15 cellular contexts compared by ENCODE assay signal in the genomic region with DNA sequence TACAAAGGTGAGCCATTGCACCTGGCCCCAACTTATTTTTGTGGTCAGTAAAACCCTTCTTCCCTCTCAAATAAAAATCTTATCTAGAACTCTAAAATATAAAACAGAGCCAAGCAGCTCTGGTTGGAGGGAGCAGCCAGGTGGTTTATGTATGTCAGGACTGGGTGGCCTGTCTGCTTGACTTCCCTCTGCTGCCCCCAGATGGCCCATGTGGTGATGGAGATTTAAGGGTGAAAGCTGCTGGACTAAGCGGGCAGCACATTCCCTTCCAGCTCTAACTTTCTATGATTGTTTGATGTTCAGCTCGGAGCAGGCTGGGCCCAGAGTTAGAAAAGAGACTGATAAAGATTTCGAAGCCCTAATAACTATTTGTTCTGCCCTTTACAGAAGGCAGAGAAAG. TPM values are rescaled to one million over a fixed set of nuclear protein-coding genes. Genes with fewer than 3 reads are reported as not detected.
DNase-seq lines count a peak whose midpoint lies in the region; ATAC-seq and TF ChIP-seq lines count a peak whose summit lies in the region.
"Had no signal": no experiment of that assay in that cellular context is flagged by ENCODE, and none has a peak within 500 bp of the region (broad histone marks: within the 10 kb centered on the region; RNA-seq: fewer than 3 reads in every experiment).

No MANE protein-coding gene starts in this region.

- no peak overlapping the region for H3K4me3 Mint-ChIP-seq in activated T-helper 17 cell treated with anti-CD3 and anti-CD28 coated beads, Interleukin-2, amount 50 U/mL, for 72 hours
- H3K4me3 Mint-ChIP-seq: activated T-helper 1 cell treated with anti-CD3 and anti-CD28 coated beads, Interleukin-12 subunit alpha, Interleukin-12 subunit beta, Interleukin-2, Interleukin-4 antibody, amounts not matched to agents 30 ng/mL and 10 ng/mL and 1 ng/mL, durations not matched to agents 14 hours and 24 hours and 36 hours had no signal

- TF ChIP-seq CTCF in 22Rv1 (IDR thresholded peaks at IDR 0.05) (peak; percentile 20; the same call in 1 of the 2 replicates), GM13977 (IDR thresholded peaks at IDR 0.05; ENCODE audit: extremely low read depth, insufficient read depth, missing control alignments) (peak; percentile 32), GM20000 (IDR thresholded peaks at IDR 0.05; ENCODE audit: extremely low read depth, missing control alignments) (no peak), hepatocyte (IDR thresholded peaks at IDR 0.05; ENCODE audit: poor library complexity) (no peak)

- no peaks in the 10 kb centered on the region for H3K4me1 ChIP-seq in hepatocyte (ENCODE audit: insufficient read depth)
- H3K4me1 ChIP-seq: right atrium auricular region had no signal

- ATAC-seq in activated T-helper 17 cell treated with anti-CD3 and anti-CD28 coated beads, Interleukin-2, amount 50 U/mL, for 72 hours (replicated peaks): no peak
- no peak for ATAC-seq in HG02798 (IDR thresholded peaks at IDR 0.05; ENCODE audit: poor library complexity, unreplicated experiment)

- intact Hi-C loops in head of caudate nucleus (cut with DNase I): no loop called here

- no peak overlapping the region for H2AFZ ChIP-seq in hepatocyte

- no peaks in the 10 kb centered on the region for H3K79me2 ChIP-seq in hepatocyte

- no peaks in the 10 kb centered on the region for H4K20me1 ChIP-seq in hepatocyte (ENCODE audit: insufficient read depth, poor library complexity, severe bottlenecking)

- H3K4me3 ChIP-seq in hepatocyte: no peak overlapping the region
- H3K4me3 ChIP-seq: right atrium auricular region, SK-N-MC had no signal

- DNase-seq in GM13977 (ENCODE audit: low spot score): no peak
- peak in 32 of 42 donors; percentile 28 to 88 (median 70) for DNase-seq in head of caudate nucleus
- no peak for DNase-seq in activated CD8-positive, alpha-beta memory T cell treated with anti-CD3 and anti-CD28 coated beads, Interleukin-2, amount 50 U/mL, for 48 hours
- no peak for DNase-seq in GM20000 (ENCODE audit: low spot score)
- no peak for DNase-seq in hepatocyte (ENCODE audit: low spot score)
- DNase-seq: activated CD4-positive, alpha-beta T cell treated with anti-CD3 and anti-CD28 coated beads for 1 hour; AML-193; NCI-H187 treated with DMSO at 0.1 percent for 48 hours; stimulated activated CD4-positive, alpha-beta T cell treated with anti-CD3 and anti-CD28 coated beads, Interleukin-4, amount 100 ng/mL, for 4 hours had no signal

- peaks cover 93% of the 10 kb centered on the region for H3K36me3 Mint-ChIP-seq in activated T-helper 17 cell treated with anti-CD3 and anti-CD28 coated beads, Interleukin-2, amount 50 U/mL, for 72 hours (ENCODE audit: low read depth)

- no peaks in the 10 kb centered on the region for H3K27me3 ChIP-seq in hepatocyte
- H3K27me3 ChIP-seq: right atrium auricular region had no signal

- H3K4me1 Mint-ChIP-seq in activated T-helper 17 cell treated with anti-CD3 and anti-CD28 coated beads, Interleukin-2, amount 50 U/mL, for 72 hours: peaks cover 4% of the 10 kb centered on the region

- in situ Hi-C loops in GM13977 (cut with MboI; ENCODE audit: low pct_unique_long_range_greater_than_20kb, low sequenced_read_pairs, unreplicated experiment): no loop called here

- H3K9me3 ChIP-seq in hepatocyte (ENCODE audit: low read depth): no peaks in the 10 kb centered on the region
- H3K9me3 ChIP-seq: right atrium auricular region had no signal

- 69% methylated on average over 3 of the region's 3 CpGs for WGBS in hepatocyte (ENCODE audit: low lambda C conversion rate, missing lambda C conversion rate)

- H3K4me2 ChIP-seq in hepatocyte: no peak overlapping the region

- H3K9me3 Mint-ChIP-seq in activated T-helper 17 cell treated with anti-CD3 and anti-CD28 coated beads, Interleukin-2, amount 50 U/mL, for 72 hours: no peaks in the 10 kb centered on the region
- H3K9me3 Mint-ChIP-seq: activated T-helper 1 cell treated with anti-CD3 and anti-CD28 coated beads, Interleukin-12 subunit alpha, Interleukin-12 subunit beta, Interleukin-2, Interleukin-4 antibody, amounts not matched to agents 30 ng/mL and 10 ng/mL and 1 ng/mL, durations not matched to agents 14 hours and 24 hours and 36 hours had no signal

- peaks cover 3% of the 10 kb centered on the region for H3K36me3 ChIP-seq in hepatocyte (replicated peaks; ENCODE audit: insufficient read depth, low read depth)

- H3K27me3 Mint-ChIP-seq in activated T-helper 17 cell treated with anti-CD3 and anti-CD28 coated beads, Interleukin-2, amount 50 U/mL, for 72 hours: no peaks in the 10 kb centered on the region

- H3K27ac ChIP-seq in 22Rv1 (no peak overlapping the region), hepatocyte (no peak overlapping the region)
- H3K27ac ChIP-seq: right atrium auricular region, SK-N-MC had no signal

- no peaks in the 10 kb centered on the region for H3K9me2 ChIP-seq in hepatocyte (replicated peaks; ENCODE audit: insufficient read depth)

- H3K27ac Mint-ChIP-seq in activated T-helper 17 cell treated with anti-CD3 and anti-CD28 coated beads, Interleukin-2, amount 50 U/mL, for 72 hours: peak overlapping the region; percentile 84

RNA-seq across cellular contexts. Expression of gene PAQR6, which starts 11.9 kb away (rescaled TPM):
- total RNA-seq in activated T-helper 17 cell treated with anti-CD3 and anti-CD28 coated beads, Interleukin-2, amount 50 U/mL, for 72 hours: 10 to 100 TPM in 1 of 2 donors, 1 to 10 TPM in 1; 8.0 to 10.9 TPM
- 3.3 and 4.5 TPM in 2 replicates for total RNA-seq in hepatocyte
- 12.0 and 14.8 TPM in 2 replicates for polyA plus RNA-seq in hepatocyte
- total RNA-seq: right atrium auricular region had no signal

RNA-seq across cellular contexts. Expression of gene BGLAP, which starts 17.8 kb away (rescaled TPM):
- total RNA-seq in activated T-helper 17 cell treated with anti-CD3 and anti-CD28 coated beads, Interleukin-2, amount 50 U/mL, for 72 hours: 1 to 10 TPM; 3.2 to 6.8 TPM
- total RNA-seq in hepatocyte: 0.17 and 0.60 TPM in 2 replicates
- polyA plus RNA-seq in hepatocyte: 0.64 and 3.3 TPM in 2 replicates
- total RNA-seq: right atrium auricular region had no signal

RNA-seq across cellular contexts. Expression of gene SMG5, which starts 22.8 kb away (rescaled TPM):
- total RNA-seq in activated T-helper 17 cell treated with anti-CD3 and anti-CD28 coated beads, Interleukin-2, amount 50 U/mL, for 72 hours: 10 to 100 TPM; 75.7 to 93.7 TPM
- 64.3 and 65.9 TPM in 2 replicates for total RNA-seq in hepatocyte
- polyA plus RNA-seq in hepatocyte: 54.9 and 63.8 TPM in 2 replicates

RNA-seq across cellular contexts. Expression of gene TMEM79, which starts 24.3 kb away (rescaled TPM):
- 10 to 100 TPM; 13.7 to 14.5 TPM for total RNA-seq in activated T-helper 17 cell treated with anti-CD3 and anti-CD28 coated beads, Interleukin-2, amount 50 U/mL, for 72 hours
- 3.3 and 3.4 TPM in 2 replicates for total RNA-seq in hepatocyte
- 8.5 and 15.7 TPM in 2 replicates for polyA plus RNA-seq in hepatocyte

RNA-seq across cellular contexts. Expression of gene GLMP, which starts 35.7 kb away (rescaled TPM):
- 10 to 100 TPM; 18.3 to 19.1 TPM for total RNA-seq in activated T-helper 17 cell treated with anti-CD3 and anti-CD28 coated beads, Interleukin-2, amount 50 U/mL, for 72 hours
- total RNA-seq in hepatocyte: 158 and 186 TPM in 2 replicates
- 169 and 206 TPM in 2 replicates for polyA plus RNA-seq in hepatocyte

Comparison
In these comparisons a context has a peak if more than half of its experiments do, and no peak if none do; other contexts are left out.
1. CTCF ChIP-seq: peak in 22Rv1 (single experiment) and GM13977 (single experiment); none in GM20000 (single experiment) and hepatocyte (single experiment).
2. DNase-seq: peak in head of caudate nucleus (32 of 42); none in GM13977 (single experiment), activated CD8-positive, alpha-beta memory T cell treated with anti-CD3 and anti-CD28 coated beads, Interleukin-2, amount 50 U/mL, for 48 hours (single experiment), GM20000 (single experiment) and hepatocyte (single experiment).